8 cellular contexts compared by ENCODE assay signal in genomic region chr11:62841361-62842170, GRCh38. TPM values are rescaled to one million over a fixed set of nuclear protein-coding genes. Genes with fewer than 3 reads are reported as not detected.
DNase-seq lines count a peak whose midpoint lies in the region; FAIRE-seq and TF ChIP-seq lines count a peak whose summit lies in the region.

No MANE protein-coding gene starts in this region.

- peak overlapping the region; percentile 76 for H2AFZ ChIP-seq in endothelial cell of umbilical vein (ENCODE audit: low read depth, low read length)

- H3K27ac Mint-ChIP-seq in Caco-2 (ENCODE audit: unreplicated experiment) (no peak overlapping the region), mesothelial cell of epicardium (no peak overlapping the region)

- TF ChIP-seq CTCF in Caco-2 (IDR thresholded peaks at IDR 0.05; ENCODE audit: insufficient read depth in 1 of 2, low read depth in 1 of 2, low read length in 1 of 2, severe bottlenecking in 1 of 2, unreplicated experiment in 1 of 2) (no peak), GM20000 (IDR thresholded peaks at IDR 0.05; ENCODE audit: extremely low read depth, missing control alignments) (no peak), endothelial cell of umbilical vein (IDR thresholded peaks at IDR 0.05; ENCODE audit: extremely low read depth in 1 of 2, insufficient read depth in 1 of 2, low read depth in 1 of 2, low read length in 2 of 2) (no peak), mesothelial cell of epicardium (IDR thresholded peaks at IDR 0.05; ENCODE audit: unreplicated experiment) (no peak)

- H3K79me2 ChIP-seq in endothelial cell of umbilical vein (ENCODE audit: control insufficient read depth, insufficient read depth, low read length) = peaks cover 19% of the 10 kb centered on the region

- H3K4me1 ChIP-seq in Caco-2 = no peaks in the 10 kb centered on the region
- H3K4me1 ChIP-seq in endothelial cell of umbilical vein (ENCODE audit: control insufficient read depth, extremely low read depth, insufficient read depth, low read length) = peaks cover 7% of the 10 kb centered on the region

- H3K4me1 Mint-ChIP-seq in Caco-2 (ENCODE audit: low read depth, unreplicated experiment) = peaks cover 25% of the 10 kb centered on the region
- H3K4me1 Mint-ChIP-seq in mesothelial cell of epicardium = peaks cover 16% of the 10 kb centered on the region

- H3K9me3 Mint-ChIP-seq in Caco-2 (ENCODE audit: unreplicated experiment) = no peaks in the 10 kb centered on the region
- no peaks in the 10 kb centered on the region for H3K9me3 Mint-ChIP-seq in mesothelial cell of epicardium

- no peaks in the 10 kb centered on the region for H3K9me3 ChIP-seq in Caco-2
- H3K9me3 ChIP-seq in endothelial cell of umbilical vein (replicated peaks; ENCODE audit: control insufficient read depth, insufficient read depth, low read length) = no peaks in the 10 kb centered on the region

- H3K9me1 ChIP-seq in endothelial cell of umbilical vein (replicated peaks; ENCODE audit: control insufficient read depth, extremely low read depth, insufficient read depth, low read length) = no peaks in the 10 kb centered on the region

- BruUV-seq in Caco-2 (replicated peaks; lab: Mats Ljungman, UMichigan) = TSS peak; percentile 94
- TSS peak; percentile 97 for BruUV-seq in endothelial cell of umbilical vein (replicated peaks; lab: Mats Ljungman, UMichigan)

- H3K36me3 ChIP-seq in Caco-2 (ENCODE audit: control insufficient read depth, insufficient read depth, low read length) (no peaks in the 10 kb centered on the region; the same call in 1 of the 2 replicates), endothelial cell of umbilical vein (ENCODE audit: control insufficient read depth in 2 of 2, extremely low read depth in 1 of 2, insufficient read depth in 2 of 2, low read length in 2 of 2) (peaks cover 0 to 2% of the 10 kb centered on the region in 2 experiments)

- CTCF ChIA-PET in Caco-2 (lab: Charles Lee) = interaction anchor here (0.6 to 2.1 kb wide), 8 partner anchors 10 to 114 kb away, joined by 3 to 10 read pairs (median 3); partner anchors contain the start of genes HNRNPUL2, SLC3A2, STX5 and TAF6L
- CTCF ChIA-PET in endothelial cell of umbilical vein (lab: Charles Lee) = interaction anchor here (1.0 to 3.0 kb wide), 3 partner anchors 40 to 447 kb away, joined by 5 to 27 read pairs (median 7); partner anchors contain the start of genes SLC3A2 and TMEM179B

- peaks cover 31% of the 10 kb centered on the region for H3K36me3 Mint-ChIP-seq in Caco-2 (ENCODE audit: insufficient read depth, unreplicated experiment)
- H3K36me3 Mint-ChIP-seq in mesothelial cell of epicardium = peaks cover 5% of the 10 kb centered on the region

- TF ChIP-seq POLR2A in endothelial cell of umbilical vein (IDR thresholded peaks at IDR 0.05; ENCODE audit: low read depth, low read length) = peak; percentile 100

- H3K4me3 ChIP-seq in Caco-2 (ENCODE audit: low read depth, low read length) (peak overlapping the region; percentile 99), endothelial cell of umbilical vein (replicated peaks in 1 of 3; ENCODE audit: insufficient read depth in 1 of 3, low read depth in 1 of 3, low read length in 3 of 3) (peak overlapping the region in 2 of 3 experiments; percentile 9 to 15)

- DNase-seq in Caco-2 (peak; percentile 96 to 98), GM20000 (ENCODE audit: low spot score) (peak; percentile 87), HS-5 (ENCODE audit: low read depth) (peak; percentile 100), NOMO-1 (lab: John Stamatoyannopoulos, UW; ENCODE audit: unreplicated experiment in 2 of 2) (peak; percentile 79 to 98), endothelial cell of umbilical vein (ENCODE audit: low read depth, low spot score) (peak; percentile 99), mesothelial cell of epicardium (ENCODE audit: low spot score in 2 of 2, unreplicated experiment in 2 of 2) (peak; percentile 68 to 82)
- peak in 2 of 3 experiments; percentile 51 to 84 for DNase-seq in activated CD8-positive, alpha-beta memory T cell treated with anti-CD3 and anti-CD28 coated beads for 48 hours (ENCODE audit: low read depth in 2 of 3, low spot score in 2 of 3)
- DNase-seq in stimulated activated CD8-positive, alpha-beta memory T cell treated with anti-CD3 and anti-CD28 coated beads, Interleukin-4, amount 100 ng/mL, for 1 hour (ENCODE audit: low read depth in 2 of 2, low spot score in 1 of 2) = peak; percentile 55 to 64

- H3K27me3 Mint-ChIP-seq in Caco-2 (ENCODE audit: insufficient read depth, unreplicated experiment) (peaks cover 2% of the 10 kb centered on the region), mesothelial cell of epicardium (ENCODE audit: low read depth) (no peaks in the 10 kb centered on the region)

- no peaks in the 10 kb centered on the region for H4K20me1 ChIP-seq in endothelial cell of umbilical vein (replicated peaks; ENCODE audit: control insufficient read depth, extremely low read depth, insufficient read depth, low read length)

- dilution Hi-C loops in endothelial cell of umbilical vein (cut with MboI; ENCODE audit: extremely low pct_ligation_motif_present, low sequenced_read_pairs) = no loop called here

- intact Hi-C loops in Caco-2 (cut with micrococcal nuclease; ENCODE audit: unreplicated experiment) = loop anchor here (1.0 to 2.0 kb wide), 6 partner anchors 9 to 54 kb away; partner anchors contain the start of genes STX5, TEX54 and TMEM179B
- intact Hi-C loops in endothelial cell of umbilical vein (cut with micrococcal nuclease) = loop anchor here (1.0 to 5.0 kb wide), 6 partner anchors 9 to 289 kb away; partner anchors contain the start of genes HNRNPUL2, STX5, TEX54 and TUT1

- POLR2A ChIA-PET in Caco-2 (lab: Charles Lee) = interaction anchor here (0.6 to 2.9 kb wide), 33 partner anchors 8 to 997 kb away, joined by 3 to 68 read pairs (median 8); partner anchors contain the start of genes B3GAT3, C11orf98, CSKMT and EEF1G
- POLR2A ChIA-PET in endothelial cell of umbilical vein (lab: Charles Lee) = interaction anchor here (0.6 to 3.4 kb wide), 55 partner anchors 9 to 1508 kb away, joined by 3 to 186 read pairs (median 4); partner anchors contain the start of genes C11orf98, CSKMT, EEF1G and GANAB

- H3K27me3 ChIP-seq in Caco-2 (replicated peaks; ENCODE audit: control insufficient read depth, insufficient read depth, low read length) = no peaks in the 10 kb centered on the region
- no peaks in the 10 kb centered on the region for H3K27me3 ChIP-seq in endothelial cell of umbilical vein (ENCODE audit: control insufficient read depth in 2 of 2, insufficient read depth in 2 of 2, low read length in 2 of 2)

- FAIRE-seq in endothelial cell of umbilical vein (lab: Jason Lieb, UNC) = peak; percentile 100

- peak overlapping the region; percentile 89 for H3K27ac ChIP-seq in endothelial cell of umbilical vein (ENCODE audit: insufficient read depth, low read depth, low read length)

- H3K4me2 ChIP-seq in endothelial cell of umbilical vein (ENCODE audit: insufficient read depth, low read length) = peak overlapping the region; percentile 26

- H3K4me3 Mint-ChIP-seq in Caco-2 (ENCODE audit: unreplicated experiment) = no peak overlapping the region
- no peak overlapping the region for H3K4me3 Mint-ChIP-seq in mesothelial cell of epicardium

- H3K9ac ChIP-seq in endothelial cell of umbilical vein (replicated peaks; ENCODE audit: extremely low read depth, insufficient read depth, low read length) = peak overlapping the region; percentile 83

RNA-seq across cellular contexts. Expression of gene WDR74, which starts 2.2 kb away (rescaled TPM):
- total RNA-seq in Caco-2 (2022) (112 and 115 TPM in 2 replicates), endothelial cell of umbilical vein (51.7 and 51.8 TPM in 2 replicates), mesothelial cell of epicardium (59.3 to 63.7 TPM (median 62.1 TPM) in 3 replicates)
- polyA plus RNA-seq in endothelial cell of umbilical vein = 44.7 and 44.8 TPM in 2 replicates
- polyA plus RNA-seq in endothelial cell of umbilical vein (2011; cell fraction: cytosol; rRNA removed) = 42.0 and 42.4 TPM in 2 replicates
- polyA plus RNA-seq in endothelial cell of umbilical vein (2011; cell fraction: nucleus; rRNA removed) = 86.8 and 87.9 TPM in 2 replicates
- polyA plus RNA-seq in endothelial cell of umbilical vein (2012) = 41.8 and 42.0 TPM in 2 replicates
- polyA minus RNA-seq in endothelial cell of umbilical vein = 72.7 and 87.6 TPM in 2 replicates
- 87.2 TPM for polyA minus RNA-seq in endothelial cell of umbilical vein (2011; cell fraction: cytosol; rRNA and poly(A)+ RNA removed)
- polyA minus RNA-seq in endothelial cell of umbilical vein (2011; cell fraction: nucleus; rRNA and poly(A)+ RNA removed) = 97.3 and 116 TPM in 2 replicates

RNA-seq across cellular contexts. Expression of gene TEX54, which starts 8.9 kb away (rescaled TPM):
- 0.95 TPM in 1 of 2 replicates, not detected in the other for total RNA-seq in Caco-2 (2022)
- total RNA-seq in endothelial cell of umbilical vein = not detected in 2 replicates
- not detected in 2 replicates for polyA plus RNA-seq in endothelial cell of umbilical vein
- polyA plus RNA-seq in endothelial cell of umbilical vein (2011; cell fraction: cytosol; rRNA removed) = not detected in 2 replicates
- not detected in 2 replicates for polyA plus RNA-seq in endothelial cell of umbilical vein (2011; cell fraction: nucleus; rRNA removed)
- not detected in 2 replicates for polyA plus RNA-seq in endothelial cell of umbilical vein (2012)
- not detected in 2 replicates for polyA minus RNA-seq in endothelial cell of umbilical vein
- not detected for polyA minus RNA-seq in endothelial cell of umbilical vein (2011; cell fraction: cytosol; rRNA and poly(A)+ RNA removed)
- not detected in 2 replicates for polyA minus RNA-seq in endothelial cell of umbilical vein (2011; cell fraction: nucleus; rRNA and poly(A)+ RNA removed)
- not detected in 3 replicates for total RNA-seq in mesothelial cell of epicardium

RNA-seq across cellular contexts. Expression of gene STX5, which starts 9.7 kb away (rescaled TPM):
- total RNA-seq in Caco-2 (2022) (39.9 and 44.2 TPM in 2 replicates), endothelial cell of umbilical vein (41.3 and 42.8 TPM in 2 replicates), mesothelial cell of epicardium (55.2 to 57.9 TPM (median 55.8 TPM) in 3 replicates)
- polyA plus RNA-seq in endothelial cell of umbilical vein = 46.4 and 50.7 TPM in 2 replicates
- polyA plus RNA-seq in endothelial cell of umbilical vein (2011; cell fraction: cytosol; rRNA removed) = 42.9 and 45.1 TPM in 2 replicates
- polyA plus RNA-seq in endothelial cell of umbilical vein (2011; cell fraction: nucleus; rRNA removed) = 42.6 and 48.9 TPM in 2 replicates
- 36.1 and 49.4 TPM in 2 replicates for polyA plus RNA-seq in endothelial cell of umbilical vein (2012)
- polyA minus RNA-seq in endothelial cell of umbilical vein = 59.2 and 65.6 TPM in 2 replicates
- polyA minus RNA-seq in endothelial cell of umbilical vein (2011; cell fraction: cytosol; rRNA and poly(A)+ RNA removed) = 35.4 TPM
- polyA minus RNA-seq in endothelial cell of umbilical vein (2011; cell fraction: nucleus; rRNA and poly(A)+ RNA removed) = 26.8 and 30.0 TPM in 2 replicates

RNA-seq across cellular contexts. Expression of gene NXF1, which starts 36.3 kb away (rescaled TPM):
- total RNA-seq in Caco-2 (2022) (77.5 and 77.6 TPM in 2 replicates), endothelial cell of umbilical vein (71.4 and 74.4 TPM in 2 replicates), mesothelial cell of epicardium (108 to 111 TPM (median 110 TPM) in 3 replicates)
- 99.8 and 101 TPM in 2 replicates for polyA plus RNA-seq in endothelial cell of umbilical vein
- 75.1 and 78.1 TPM in 2 replicates for polyA plus RNA-seq in endothelial cell of umbilical vein (2011; cell fraction: cytosol; rRNA removed)
- 336 and 463 TPM in 2 replicates for polyA plus RNA-seq in endothelial cell of umbilical vein (2011; cell fraction: nucleus; rRNA removed)
- polyA plus RNA-seq in endothelial cell of umbilical vein (2012) = 61.2 and 75.7 TPM in 2 replicates
- polyA minus RNA-seq in endothelial cell of umbilical vein = 75.9 and 84.3 TPM in 2 replicates
- polyA minus RNA-seq in endothelial cell of umbilical vein (2011; cell fraction: cytosol; rRNA and poly(A)+ RNA removed) = 39.1 TPM
- 67.6 and 94.2 TPM in 2 replicates for polyA minus RNA-seq in endothelial cell of umbilical vein (2011; cell fraction: nucleus; rRNA and poly(A)+ RNA removed)

RNA-seq across cellular contexts. Expression of gene SLC3A2, which starts 39.1 kb away (rescaled TPM):
- total RNA-seq in Caco-2 (2022) = 763 and 879 TPM in 2 replicates
- total RNA-seq in endothelial cell of umbilical vein = 190 and 208 TPM in 2 replicates
- 337 and 344 TPM in 2 replicates for polyA plus RNA-seq in endothelial cell of umbilical vein
- polyA plus RNA-seq in endothelial cell of umbilical vein (2011; cell fraction: cytosol; rRNA removed) = 198 and 221 TPM in 2 replicates
- polyA plus RNA-seq in endothelial cell of umbilical vein (2011; cell fraction: nucleus; rRNA removed) = 576 and 592 TPM in 2 replicates
- polyA plus RNA-seq in endothelial cell of umbilical vein (2012) = 149 and 184 TPM in 2 replicates
- 194 and 205 TPM in 2 replicates for polyA minus RNA-seq in endothelial cell of umbilical vein
- polyA minus RNA-seq in endothelial cell of umbilical vein (2011; cell fraction: cytosol; rRNA and poly(A)+ RNA removed) = 579 TPM
- 229 and 240 TPM in 2 replicates for polyA minus RNA-seq in endothelial cell of umbilical vein (2011; cell fraction: nucleus; rRNA and poly(A)+ RNA removed)
- 205 to 212 TPM (median 208 TPM) in 3 replicates for total RNA-seq in mesothelial cell of epicardium

Comparison
In these comparisons a context has a peak if more than half of its experiments do, and no peak if none do; other contexts are left out.
1. Peak in every context shown above with its lines: DNase-seq, H3K4me3 ChIP-seq and H3K27ac ChIP-seq.